ENCODE assay signal across 10 cellular contexts in genomic region chr7:1557006-1557405, GRCh38. TPM values are rescaled to one million over a fixed set of nuclear protein-coding genes. Genes with fewer than 3 reads are reported as not detected.
"Had no signal": no experiment of that assay in that cellular context is flagged by ENCODE, and none has a peak within 500 bp of the region (broad histone marks: within the 10 kb centered on the region; RNA-seq: fewer than 3 reads in every experiment).

No MANE protein-coding gene starts in this region.

- H3K27ac ChIP-seq: brain microvascular endothelial cell, sigmoid colon, testis, vagina had no signal

- H3K36me3 ChIP-seq: brain microvascular endothelial cell, sigmoid colon, vagina had no signal

- H3K9me3 ChIP-seq: sigmoid colon, testis, vagina had no signal

- H3K27me3 ChIP-seq: brain microvascular endothelial cell, testis, vagina had no signal

- H3K4me3 ChIP-seq: sigmoid colon, testis, vagina had no signal

- DNase-seq: amniotic stem cell, brain microvascular endothelial cell, immature natural killer cell, natural killer cell, occipital lobe, sigmoid colon had no signal

RNA-seq across cellular contexts. Expression of gene TMEM184A, which starts 1.0 kb away (rescaled TPM):
- total RNA-seq: activated CD4-positive, alpha-beta memory T cell treated with anti-CD3 and anti-CD28 coated beads for 36 hours; mononuclear cell; occipital lobe had no signal
- polyA plus RNA-seq: immature natural killer cell had no signal
